ENCODE assay signal across 1 cellular context in genomic region chr3:13040381-13041074, GRCh38.
TF ChIP-seq lines count a peak whose summit lies in the region.

No MANE protein-coding gene starts in this region.

TF ChIP-seq in HepG2, 621 proteins besides CTCF, POLR2A, EP300 and RAD21:
- no peak for TF ChIP-seq ZMAT5 (CRISPR knock-in tag; IDR thresholded peaks at IDR 0.05; ENCODE audit: borderline replicate concordance, low read depth)
- no peak for TF ChIP-seq ZFP36 (IDR thresholded peaks at IDR 0.05; ENCODE audit: borderline replicate concordance, low read depth, low read length, partially characterized antibody)
- TF ChIP-seq ZC3H4 (CRISPR knock-in tag; IDR thresholded peaks at IDR 0.05; ENCODE audit: borderline replicate concordance): no peak
- TF ChIP-seq HOXA5 (CRISPR knock-in tag; IDR thresholded peaks at IDR 0.05): no peak
- no peak for TF ChIP-seq LBX2 (CRISPR knock-in tag; IDR thresholded peaks at IDR 0.05; ENCODE audit: borderline replicate concordance)
- TF ChIP-seq ZFP41 (CRISPR knock-in tag; IDR thresholded peaks at IDR 0.05; ENCODE audit: borderline replicate concordance): no peak
- TF ChIP-seq ZNF678 (CRISPR knock-in tag; IDR thresholded peaks at IDR 0.05): no peak
- no peak for TF ChIP-seq ZBTB20 (CRISPR knock-in tag; IDR thresholded peaks at IDR 0.05; ENCODE audit: borderline replicate concordance, low read depth)
- no peak for TF ChIP-seq EED (CRISPR knock-in tag; IDR thresholded peaks at IDR 0.05)
- no peak for TF ChIP-seq ZNF142 (CRISPR knock-in tag; IDR thresholded peaks at IDR 0.05)
- TF ChIP-seq HINFP (CRISPR knock-in tag; IDR thresholded peaks at IDR 0.05; ENCODE audit: low read depth): no peak
- TF ChIP-seq CCDC6 (CRISPR knock-in tag; IDR thresholded peaks at IDR 0.05): no peak
- TF ChIP-seq WIZ (CRISPR knock-in tag; IDR thresholded peaks at IDR 0.05): no peak
- TF ChIP-seq ZUFSP (CRISPR knock-in tag; IDR thresholded peaks at IDR 0.05; ENCODE audit: borderline replicate concordance): no peak
- no peak for TF ChIP-seq ZNF33A (CRISPR knock-in tag; IDR thresholded peaks at IDR 0.05; ENCODE audit: borderline replicate concordance)
- no peak for TF ChIP-seq ZNF510 (CRISPR knock-in tag; IDR thresholded peaks at IDR 0.05; ENCODE audit: low read depth)
